In genomic region chr4:184977747-184978146, GRCh38 we compare ENCODE assay signal across 11 cellular contexts. TPM values are rescaled to one million over a fixed set of nuclear protein-coding genes. Genes with fewer than 3 reads are reported as not detected.
"Had no signal": no experiment of that assay in that cellular context is flagged by ENCODE, and none has a peak within 500 bp of the region (broad histone marks: within the 10 kb centered on the region; RNA-seq: fewer than 3 reads in every experiment).

No MANE protein-coding gene starts in this region.

- ATAC-seq: HCT116, HepG2 had no signal

- H3K36me3 ChIP-seq: HAP-1 had no signal

- H2AFZ ChIP-seq: GM23248 had no signal

- DNase-seq: GOT3, H7, HFFc6 had no signal

- FAIRE-seq: HepG2 had no signal

- H3K9ac ChIP-seq: GM23248 had no signal

- H3K27ac Mint-ChIP-seq: HFFc6 had no signal

- H3K4me1 ChIP-seq: HAP-1 had no signal

- H3K9me3 ChIP-seq: HAP-1 had no signal

- H3K27ac ChIP-seq: GM23248, HL-60 had no signal

- H3K4me3 Mint-ChIP-seq: HFFc6, IgD-negative memory B cell had no signal

- H3K9me3 Mint-ChIP-seq: HFFc6 had no signal

- H3K4me3 ChIP-seq: GM23248, HAP-1 had no signal

RNA-seq across cellular contexts. Expression of gene HELT, which starts 40.5 kb away (rescaled TPM):
- total RNA-seq: GM23248, H4, H7, HepG2, HFFc6, HT1080 had no signal
- polyA plus RNA-seq: GM23248, HepG2, IgD-negative memory B cell had no signal
